ENCODE assay signal across 9 cellular contexts in the genomic region with DNA sequence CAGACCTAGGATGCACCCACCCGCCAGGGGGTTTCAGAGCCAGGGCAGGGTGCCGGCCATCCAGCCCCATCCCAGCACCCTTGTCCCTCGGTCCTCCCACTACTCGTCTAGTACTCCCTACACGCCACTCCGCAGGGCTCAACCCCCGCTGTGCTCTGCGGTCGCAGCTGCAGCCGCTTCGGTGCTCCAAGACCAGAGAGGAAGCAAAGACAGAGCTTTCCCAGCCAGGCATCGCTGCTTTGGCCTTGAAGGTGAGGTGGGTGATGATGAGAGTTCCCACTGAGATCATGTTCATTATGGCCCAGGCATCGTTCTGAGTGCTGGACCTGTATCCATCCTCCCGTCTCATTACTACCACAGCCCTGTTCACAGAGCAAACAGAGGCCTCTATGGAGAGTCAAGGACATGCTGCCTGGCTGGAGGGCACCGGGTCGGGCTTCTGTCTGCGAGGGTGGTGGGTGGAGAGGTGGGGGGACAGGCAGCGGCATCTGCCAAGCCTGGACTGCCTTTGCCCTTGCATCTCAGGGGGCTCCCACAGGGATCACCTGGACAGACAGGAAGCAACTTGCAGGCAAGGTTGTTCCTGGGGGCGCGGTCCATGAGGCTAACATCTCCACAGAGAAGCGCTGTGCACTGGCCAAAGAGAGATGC.
DNase-seq lines count a peak whose midpoint lies in the region; ATAC-seq lines count a peak whose summit lies in the region.
"Had no signal": no experiment of that assay in that cellular context is flagged by ENCODE, and none has a peak within 500 bp of the region (broad histone marks: within the 10 kb centered on the region; RNA-seq: fewer than 3 reads in every experiment).

No MANE protein-coding gene starts in this region.

- H3K36me3 ChIP-seq in iPS DF 6.9 (ENCODE audit: control insufficient read depth, insufficient read depth, low read length), result no peaks in the 10 kb centered on the region
- no peaks in the 10 kb centered on the region for H3K36me3 ChIP-seq in thymus (ENCODE audit: control insufficient read depth, insufficient read depth)

- no peaks in the 10 kb centered on the region for H3K9me3 ChIP-seq in T-helper 17 cell (ENCODE audit: control insufficient read depth, low read length, poor library complexity, severe bottlenecking)
- no peaks in the 10 kb centered on the region for H3K9me3 ChIP-seq in iPS DF 6.9 (ENCODE audit: control insufficient read depth, insufficient read depth, low read length)
- no peaks in the 10 kb centered on the region for H3K9me3 ChIP-seq in thymus (ENCODE audit: control insufficient read depth)

- WGBS in iPS DF 6.9 (ENCODE audit: insufficient coverage, insufficient read length), result no CpG with 5 or more reads among the region's 21 CpGs
- WGBS in thymus, result 44% methylated on average over 21 of the region's 21 CpGs

- peak overlapping the region; percentile 86 for H3K4me3 Mint-ChIP-seq in activated T-cell treated with anti-CD3 and anti-CD28 coated beads, Interleukin-2, amount 50 U/mL, for 4 hours
- peak overlapping the region; percentile 94 for H3K4me3 Mint-ChIP-seq in T-helper 17 cell

- no peaks in the 10 kb centered on the region for H3K36me3 Mint-ChIP-seq in activated T-cell treated with anti-CD3 and anti-CD28 coated beads, Interleukin-2, amount 50 U/mL, for 4 hours (ENCODE audit: insufficient read depth)
- no peaks in the 10 kb centered on the region for H3K36me3 Mint-ChIP-seq in T-helper 17 cell (ENCODE audit: low read depth)

- H3K4me1 Mint-ChIP-seq in activated T-cell treated with anti-CD3 and anti-CD28 coated beads, Interleukin-2, amount 50 U/mL, for 4 hours (ENCODE audit: low read depth), result peaks cover 38% of the 10 kb centered on the region
- H3K4me1 Mint-ChIP-seq in T-helper 17 cell, result peaks cover 29% of the 10 kb centered on the region

- H3K9me3 Mint-ChIP-seq in activated T-cell treated with anti-CD3 and anti-CD28 coated beads, Interleukin-2, amount 50 U/mL, for 4 hours, result no peaks in the 10 kb centered on the region

- H3K4me1 ChIP-seq in iPS DF 6.9 (ENCODE audit: control insufficient read depth, insufficient read depth, low read length), result peaks cover 8% of the 10 kb centered on the region
- H3K4me1 ChIP-seq in thymus (ENCODE audit: control insufficient read depth, insufficient read depth, low read length), result peaks cover 9% of the 10 kb centered on the region

- peak overlapping the region; percentile 0; the same call in 1 of the 2 replicates for H3K4me3 ChIP-seq in iPS DF 6.9 (ENCODE audit: low read length)
- H3K4me3 ChIP-seq in thymus (ENCODE audit: low read length), result peak overlapping the region; percentile 75

- ATAC-seq in activated T-cell treated with anti-CD3 and anti-CD28 coated beads, Interleukin-2, amount 50 U/mL, for 4 hours, result no peak
- ATAC-seq in T-helper 17 cell (no peak), left lobe of liver (no peak), GM21529 (IDR thresholded peaks at IDR 0.05; ENCODE audit: unreplicated experiment) (no peak)

- peak overlapping the region; percentile 54 for H3K27ac Mint-ChIP-seq in T-helper 17 cell

- no peaks in the 10 kb centered on the region for H3K27me3 Mint-ChIP-seq in activated T-cell treated with anti-CD3 and anti-CD28 coated beads, Interleukin-2, amount 50 U/mL, for 4 hours (ENCODE audit: low read depth)
- H3K27me3 Mint-ChIP-seq in T-helper 17 cell, result no peaks in the 10 kb centered on the region

- no peak for DNase-seq in activated T-cell treated with anti-CD3 and anti-CD28 coated beads, Interleukin-2, amount 50 U/mL, for 4 hours
- DNase-seq in activated T-cell treated with anti-CD3 and anti-CD28 coated beads, Interleukin-2, amount 50 U/mL, for 1 hour, result no peak
- DNase-seq in T-helper 17 cell (no peak), iPS DF 6.9 (ENCODE audit: low read depth, low spot score) (no peak), left lobe of liver (ENCODE audit: low spot score) (no peak), UCSD-AML1 (lab: John Stamatoyannopoulos, UW; ENCODE audit: unreplicated experiment) (no peak)

- no peak overlapping the region for H3K27ac ChIP-seq in iPS DF 6.9 (ENCODE audit: low read length)
- H3K27ac ChIP-seq in thymus (ENCODE audit: low read depth), result no peak overlapping the region
- H3K27ac ChIP-seq: C4-2B had no signal

- H3K27me3 ChIP-seq in iPS DF 6.9 (ENCODE audit: control insufficient read depth, insufficient read depth, low read length) (peaks cover 3% of the 10 kb centered on the region), thymus (ENCODE audit: control insufficient read depth, insufficient read depth) (peaks cover 2% of the 10 kb centered on the region)
